ENCODE assay signal across 8 cellular contexts in genomic region chr6:119347466-119348307, GRCh38. TPM values are rescaled to one million over a fixed set of nuclear protein-coding genes. Genes with fewer than 3 reads are reported as not detected.
DNase-seq lines count a peak whose midpoint lies in the region; ATAC-seq lines count a peak whose summit lies in the region.

No MANE protein-coding gene starts in this region.

- WGBS in mesodermal cell (ENCODE audit: insufficient coverage in 2 of 2), 2 experiments = 59 to 73% methylated on average over 21 to 22 of the region's 24 CpGs

- H3K27ac ChIP-seq in mesodermal cell (ENCODE audit: low read depth, low read length, severe bottlenecking) = no peak overlapping the region

- H3K9ac ChIP-seq in ES-I3 (ENCODE audit: low read depth, low read length) = peak overlapping the region; percentile 72

- no peaks in the 10 kb centered on the region for H3K9me3 ChIP-seq in ES-I3 (ENCODE audit: control insufficient read depth, insufficient read depth, low read length)
- no peaks in the 10 kb centered on the region for H3K9me3 ChIP-seq in mesodermal cell (ENCODE audit: control insufficient read depth, low read length)

- H3K36me3 ChIP-seq in ES-I3 (ENCODE audit: insufficient read depth, low read length) (no peaks in the 10 kb centered on the region), mesodermal cell (ENCODE audit: control insufficient read depth, insufficient read depth, low read length) (peaks cover 4% of the 10 kb centered on the region)

- H3K4me3 ChIP-seq in mesodermal cell (ENCODE audit: extremely low read depth, insufficient read depth, low read length, poor library complexity, severe bottlenecking) = peak overlapping the region; percentile 84

- DNase-seq in T-helper 9 cell (peak; percentile 12), dermis blood vessel endothelial cell (peak; percentile 17), superior temporal gyrus (ENCODE audit: extremely low spot score) (peak; percentile 18), NCI-H2196 treated with DMSO at 0.1 percent for 48 hours (lab: John Stamatoyannopoulos, UW; ENCODE audit: unreplicated experiment) (no peak)

- H3K4me1 ChIP-seq in ES-I3 (ENCODE audit: insufficient read depth, low read length) = peaks cover 4% of the 10 kb centered on the region; the same call in 1 of the 2 replicates
- H3K4me1 ChIP-seq in mesodermal cell (ENCODE audit: control insufficient read depth, insufficient read depth, low read length, poor library complexity, severe bottlenecking) = no peaks in the 10 kb centered on the region

- peak; percentile 26 for ATAC-seq in GM19467 (IDR thresholded peaks at IDR 0.05; ENCODE audit: unreplicated experiment)
- peak; percentile 16 for ATAC-seq in HG03558 (IDR thresholded peaks at IDR 0.05; ENCODE audit: extremely low read depth, unreplicated experiment)

RNA-seq across cellular contexts. Expression of gene MAN1A1, which starts 1.9 kb away (rescaled TPM):
- total RNA-seq in dermis blood vessel endothelial cell = 179 and 202 TPM in 2 replicates
- polyA plus RNA-seq in mesodermal cell (2013, experiment 1 of 2) = 38.2 TPM
- 38.2 TPM for polyA plus RNA-seq in mesodermal cell (2013, experiment 2 of 2)
